In the genomic region with DNA sequence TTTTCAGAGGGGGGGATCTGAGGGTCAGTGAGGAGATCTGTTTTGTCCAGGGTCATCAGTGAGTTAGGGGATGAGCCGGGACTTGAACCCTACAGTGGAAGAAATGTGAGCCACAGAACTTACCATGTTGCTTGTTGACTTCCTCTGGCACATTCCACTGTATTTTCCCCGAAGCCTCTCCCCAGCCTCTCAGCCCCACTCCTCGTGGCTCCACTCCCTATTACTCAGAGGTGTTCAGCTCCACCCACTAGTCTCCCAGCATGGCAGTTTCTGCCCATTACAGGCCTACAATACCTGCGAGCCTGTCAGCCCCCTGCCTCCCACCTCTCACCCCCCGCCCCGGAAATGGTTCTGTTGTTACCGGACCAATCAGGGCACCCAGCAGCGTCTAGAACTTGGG, we compare ENCODE assay signal across 1 cellular context.
TF ChIP-seq lines count a peak whose summit lies in the region.

No MANE protein-coding gene starts in this region.

TF ChIP-seq in HCT116, 20 proteins besides CTCF, POLR2A, EP300 and RAD21 (continued from another document):
- TF ChIP-seq, protein P1, sequence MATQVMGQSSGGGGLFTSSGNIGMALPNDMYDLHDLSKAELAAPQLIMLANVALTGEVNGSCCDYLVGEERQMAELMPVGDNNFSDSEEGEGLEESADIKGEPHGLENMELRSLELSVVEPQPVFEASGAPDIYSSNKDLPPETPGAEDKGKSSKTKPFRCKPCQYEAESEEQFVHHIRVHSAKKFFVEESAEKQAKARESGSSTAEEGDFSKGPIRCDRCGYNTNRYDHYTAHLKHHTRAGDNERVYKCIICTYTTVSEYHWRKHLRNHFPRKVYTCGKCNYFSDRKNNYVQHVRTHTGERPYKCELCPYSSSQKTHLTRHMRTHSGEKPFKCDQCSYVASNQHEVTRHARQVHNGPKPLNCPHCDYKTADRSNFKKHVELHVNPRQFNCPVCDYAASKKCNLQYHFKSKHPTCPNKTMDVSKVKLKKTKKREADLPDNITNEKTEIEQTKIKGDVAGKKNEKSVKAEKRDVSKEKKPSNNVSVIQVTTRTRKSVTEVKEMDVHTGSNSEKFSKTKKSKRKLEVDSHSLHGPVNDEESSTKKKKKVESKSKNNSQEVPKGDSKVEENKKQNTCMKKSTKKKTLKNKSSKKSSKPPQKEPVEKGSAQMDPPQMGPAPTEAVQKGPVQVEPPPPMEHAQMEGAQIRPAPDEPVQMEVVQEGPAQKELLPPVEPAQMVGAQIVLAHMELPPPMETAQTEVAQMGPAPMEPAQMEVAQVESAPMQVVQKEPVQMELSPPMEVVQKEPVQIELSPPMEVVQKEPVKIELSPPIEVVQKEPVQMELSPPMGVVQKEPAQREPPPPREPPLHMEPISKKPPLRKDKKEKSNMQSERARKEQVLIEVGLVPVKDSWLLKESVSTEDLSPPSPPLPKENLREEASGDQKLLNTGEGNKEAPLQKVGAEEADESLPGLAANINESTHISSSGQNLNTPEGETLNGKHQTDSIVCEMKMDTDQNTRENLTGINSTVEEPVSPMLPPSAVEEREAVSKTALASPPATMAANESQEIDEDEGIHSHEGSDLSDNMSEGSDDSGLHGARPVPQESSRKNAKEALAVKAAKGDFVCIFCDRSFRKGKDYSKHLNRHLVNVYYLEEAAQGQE (IDR thresholded peaks at IDR 0.05; ENCODE audit: low read depth): no peak
- TF ChIP-seq, protein P2, sequence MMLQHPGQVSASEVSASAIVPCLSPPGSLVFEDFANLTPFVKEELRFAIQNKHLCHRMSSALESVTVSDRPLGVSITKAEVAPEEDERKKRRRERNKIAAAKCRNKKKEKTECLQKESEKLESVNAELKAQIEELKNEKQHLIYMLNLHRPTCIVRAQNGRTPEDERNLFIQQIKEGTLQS (IDR thresholded peaks at IDR 0.05): no peak
- TF ChIP-seq FOSL1 (IDR thresholded peaks at IDR 0.05; ENCODE audit: low read depth): no peak
- TF ChIP-seq POLR2AphosphoS5 (IDR thresholded peaks at IDR 0.05; ENCODE audit: low read depth, low read length): no peak
- TF ChIP-seq ZFX (IDR thresholded peaks at IDR 0.05): no peak
- TF ChIP-seq SIN3A (IDR thresholded peaks at IDR 0.05; ENCODE audit: low read depth): no peak
- TF ChIP-seq TCF7L2 (IDR thresholded peaks at IDR 0.05; ENCODE audit: borderline replicate concordance, extremely low read depth, insufficient read depth, insufficient read length): no peak
- TF ChIP-seq ZNF274 (IDR thresholded peaks at IDR 0.05; ENCODE audit: low read depth, low read length): no peak
- TF ChIP-seq SRF (IDR thresholded peaks at IDR 0.05; ENCODE audit: low read depth): no peak
- TF ChIP-seq, protein P3, sequence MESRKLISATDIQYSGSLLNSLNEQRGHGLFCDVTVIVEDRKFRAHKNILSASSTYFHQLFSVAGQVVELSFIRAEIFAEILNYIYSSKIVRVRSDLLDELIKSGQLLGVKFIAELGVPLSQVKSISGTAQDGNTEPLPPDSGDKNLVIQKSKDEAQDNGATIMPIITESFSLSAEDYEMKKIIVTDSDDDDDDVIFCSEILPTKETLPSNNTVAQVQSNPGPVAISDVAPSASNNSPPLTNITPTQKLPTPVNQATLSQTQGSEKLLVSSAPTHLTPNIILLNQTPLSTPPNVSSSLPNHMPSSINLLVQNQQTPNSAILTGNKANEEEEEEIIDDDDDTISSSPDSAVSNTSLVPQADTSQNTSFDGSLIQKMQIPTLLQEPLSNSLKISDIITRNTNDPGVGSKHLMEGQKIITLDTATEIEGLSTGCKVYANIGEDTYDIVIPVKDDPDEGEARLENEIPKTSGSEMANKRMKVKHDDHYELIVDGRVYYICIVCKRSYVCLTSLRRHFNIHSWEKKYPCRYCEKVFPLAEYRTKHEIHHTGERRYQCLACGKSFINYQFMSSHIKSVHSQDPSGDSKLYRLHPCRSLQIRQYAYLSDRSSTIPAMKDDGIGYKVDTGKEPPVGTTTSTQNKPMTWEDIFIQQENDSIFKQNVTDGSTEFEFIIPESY (IDR thresholded peaks at IDR 0.05; ENCODE audit: extremely low read depth, insufficient replicate concordance, low read length): no peak
